Comparison of ENCODE assay signal across 28 cellular contexts in the genomic region with DNA sequence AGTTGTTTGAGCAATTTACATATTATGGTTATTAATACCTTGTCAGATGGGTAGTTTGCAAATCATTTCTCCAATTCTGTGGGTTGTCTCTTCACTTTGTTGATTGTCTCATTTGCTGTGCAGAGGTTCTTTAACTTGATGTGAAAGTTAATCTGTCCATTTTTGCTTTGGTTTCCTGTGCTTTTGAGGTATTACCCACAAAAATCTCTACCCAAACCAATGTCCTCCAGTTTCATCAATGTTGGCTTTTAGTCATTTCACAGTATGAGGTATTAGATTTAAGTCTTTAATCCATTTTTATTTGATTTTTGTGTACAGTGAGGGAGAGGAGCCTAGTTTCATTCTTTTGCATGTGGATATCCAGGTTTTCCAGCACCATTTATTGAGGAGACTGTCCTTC.
"Had no signal": no experiment of that assay in that cellular context is flagged by ENCODE, and none has a peak within 500 bp of the region (broad histone marks: within the 10 kb centered on the region; RNA-seq: fewer than 3 reads in every experiment).

No MANE protein-coding gene starts in this region.

- ATAC-seq: activated CD4-positive, alpha-beta T cell treated with anti-CD3 and anti-CD28 coated beads for 36 hours; activated CD8-positive, alpha-beta memory T cell treated with anti-CD3 and anti-CD28 coated beads, Interleukin-2, amount 10 ng/mL, durations not matched to agents 7 days and 5 days; activated CD8-positive, alpha-beta T cell treated with anti-CD3 and anti-CD28 coated beads, Interleukin-2, amount 10 ng/mL, durations not matched to agents 7 days and 5 days; activated naive CD8-positive, alpha-beta T cell treated with anti-CD3 and anti-CD28 coated beads, Interleukin-2, amount 50 U/mL, for 24 hours; gastroesophageal sphincter had no signal

- H3K27me3 ChIP-seq: adrenal gland, ascending aorta, breast epithelium, cardiac muscle cell, colonic mucosa, esophagus squamous epithelium, gastroesophageal sphincter had no signal

- DNase-seq: activated CD4-positive, alpha-beta memory T cell treated with anti-CD3 and anti-CD28 coated beads for 36 hours; activated CD4-positive, alpha-beta T cell treated with anti-CD3 and anti-CD28 coated beads for 36 hours; activated CD4-positive, alpha-beta T cell treated with anti-CD3 and anti-CD28 coated beads, Interleukin-2, amount 10 ng/mL, durations not matched to agents 24 days and 14 days; activated CD4-positive, CD25-positive, alpha-beta regulatory T cell; activated CD4-positive, CD25-positive, alpha-beta regulatory T cell treated with anti-CD3 and anti-CD28 coated beads, Interleukin-2, amount 50 U/mL, for 72 hours; activated CD8-positive, alpha-beta memory T cell treated with anti-CD3 and anti-CD28 coated beads, Interleukin-2, amount 10 ng/mL, durations not matched to agents 7 days and 5 days; activated CD8-positive, alpha-beta memory T cell treated with anti-CD3 and anti-CD28 coated beads, Interleukin-2, amount 50 U/mL, for 4 hours; activated CD8-positive, alpha-beta T cell treated with anti-CD3 and anti-CD28 coated beads, Interleukin-2, amount 10 ng/mL, durations not matched to agents 7 days and 5 days; activated effector memory CD4-positive, alpha-beta T cell treated with anti-CD3 and anti-CD28 coated beads, Interleukin-2, amount 50 U/mL, for 16 hours; activated naive CD4-positive, alpha-beta T cell treated with anti-CD3 and anti-CD28 coated beads for 36 hours; activated naive CD8-positive, alpha-beta T cell treated with anti-CD3 and anti-CD28 coated beads for 36 hours; activated naive CD8-positive, alpha-beta T cell treated with anti-CD3 and anti-CD28 coated beads, Interleukin-2, amount 50 U/mL, for 24 hours; activated T-cell treated with anti-CD3 and anti-CD28 coated beads, Interleukin-2, amount 50 U/mL, for 1 hour; activated T-cell treated with anti-CD3 and anti-CD28 coated beads, Interleukin-2, amount 50 U/mL, for 48 hours; adrenal gland; amygdala; central memory CD4-positive, alpha-beta T cell; cerebellar nuclear complex; colonic mucosa; effector CD8-positive, alpha-beta T cell; esophagus squamous epithelium; foreskin melanocyte had no signal

- H3K36me3 ChIP-seq: adrenal gland, ascending aorta, breast epithelium, cardiac muscle cell, colonic mucosa, esophagus squamous epithelium, gastroesophageal sphincter had no signal

- H3K27ac ChIP-seq: adrenal gland, ascending aorta, breast epithelium, cardiac muscle cell, colonic mucosa, epithelial cell of prostate, esophagus squamous epithelium, gastroesophageal sphincter had no signal

- H3K9me3 ChIP-seq: adrenal gland, ascending aorta, breast epithelium, colonic mucosa, esophagus squamous epithelium had no signal

- H3K4me3 ChIP-seq: adrenal gland, ascending aorta, breast epithelium, cardiac muscle cell, colonic mucosa, esophagus squamous epithelium, gastroesophageal sphincter had no signal

- FAIRE-seq: endothelial cell of umbilical vein had no signal

- H3K4me1 ChIP-seq: adrenal gland, ascending aorta, breast epithelium, colonic mucosa, esophagus squamous epithelium, gastroesophageal sphincter had no signal
